ENCODE assay signal across 9 cellular contexts in genomic region chr2:200713704-200714064, GRCh38.
DNase-seq lines count a peak whose midpoint lies in the region; ATAC-seq, FAIRE-seq and TF ChIP-seq lines count a peak whose summit lies in the region.
"Had no signal": no experiment of that assay in that cellular context is flagged by ENCODE, and none has a peak within 500 bp of the region (broad histone marks: within the 10 kb centered on the region; RNA-seq: fewer than 3 reads in every experiment).

No MANE protein-coding gene starts in this region.

- POLR2A ChIA-PET in activated B cell treated with CpG ODN at 0.5 μM for 24 hours (lab: Charles Lee) = interaction anchor here (0.7 to 2.1 kb wide), 13 partner anchors 10 to 519 kb away, joined by 3 to 41 read pairs (median 7); partner anchors contain the start of genes BZW1, CFLAR, CLK1 and NIF3L1

- H3K27me3 ChIP-seq in esophagus squamous epithelium (no peaks in the 10 kb centered on the region), skeletal muscle tissue (ENCODE audit: control insufficient read depth in 3 of 3, insufficient read depth in 3 of 3, low read length in 3 of 3) (no peaks in the 10 kb centered on the region)

- peak overlapping the region; percentile 76 for H3K4me3 Mint-ChIP-seq in activated B cell treated with CpG ODN at 0.5 μM for 24 hours

- TF ChIP-seq POLR2A in GM12891 (IDR thresholded peaks at IDR 0.05; ENCODE audit: low read depth, low read length) (no peak), esophagus squamous epithelium (IDR thresholded peaks at IDR 0.05) (no peak)

- TF ChIP-seq CTCF in activated B cell treated with CpG ODN at 0.5 μM for 24 hours (IDR thresholded peaks at IDR 0.05) = no peak
- TF ChIP-seq CTCF in esophagus squamous epithelium (IDR thresholded peaks at IDR 0.05) = no peak

- DNase-seq in GM12891 (ENCODE audit: insufficient read length, low spot score) (no peak), activated B cell treated with CpG ODN at 0.5 μM for 24 hours (no peak), esophagus squamous epithelium (lab: John Stamatoyannopoulos, UW) (no peak), NCI-H524 (lab: John Stamatoyannopoulos, UW) (no peak)

- peak overlapping the region; percentile 95 for H3K27ac Mint-ChIP-seq in activated B cell treated with CpG ODN at 0.5 μM for 24 hours

- intact Hi-C loops in activated B cell treated with CpG ODN at 0.5 μM for 24 hours (cut with micrococcal nuclease) = loop anchor here (1.0 to 10.0 kb wide), 15 partner anchors 22 to 1521 kb away; partner anchors contain the start of genes ALS2, BZW1, C2orf69 and CFLAR
- intact Hi-C loops in esophagus squamous epithelium (cut with DNase I) = no loop called here

- peak; percentile 13 for FAIRE-seq in GM12891 (lab: Jason Lieb, UNC)

- CTCF ChIA-PET in activated B cell treated with CpG ODN at 0.5 μM for 24 hours (lab: Charles Lee) = interaction anchor here (0.7 to 2.1 kb wide), 13 partner anchors 8 to 519 kb away, joined by 3 to 10 read pairs (median 5); partner anchors contain the start of genes BZW1, CLK1, NIF3L1 and PPIL3

- 90 to 94% methylated on average over 2 of the region's 4 CpGs for WGBS in esophagus squamous epithelium, 2 donors

- ATAC-seq in activated B cell treated with CpG ODN at 0.5 μM for 24 hours (ENCODE audit: low read depth) (no peak), HG03378 (IDR thresholded peaks at IDR 0.05; ENCODE audit: unreplicated experiment) (no peak), HG03280 (IDR thresholded peaks at IDR 0.05; ENCODE audit: unreplicated experiment) (no peak), HG02885 (IDR thresholded peaks at IDR 0.05; ENCODE audit: poor library complexity, unreplicated experiment) (no peak)

- H3K27ac ChIP-seq in esophagus squamous epithelium (peak overlapping the region; percentile 69 to 87 (median 79)), skeletal muscle tissue (ENCODE audit: low read depth, low read length) (peak overlapping the region; percentile 70)

- H3K4me3 ChIP-seq in esophagus squamous epithelium = peak overlapping the region in 3 of 4 donors; percentile 42 to 62 (median 44)
- H3K4me3 ChIP-seq in skeletal muscle tissue (ENCODE audit: low read length in 3 of 3) = peak overlapping the region; percentile 67 to 80 (median 75)

- H3K36me3 ChIP-seq in esophagus squamous epithelium (no peaks in the 10 kb centered on the region), skeletal muscle tissue (ENCODE audit: control insufficient read depth in 3 of 3, insufficient read depth in 3 of 3, low read length in 3 of 3) (no peaks in the 10 kb centered on the region)
- H3K36me3 ChIP-seq: SJSA1 had no signal

- no peaks in the 10 kb centered on the region for H3K9me3 ChIP-seq in esophagus squamous epithelium
- H3K9me3 ChIP-seq in skeletal muscle tissue (ENCODE audit: control insufficient read depth in 3 of 3, low read length in 3 of 3) = no peaks in the 10 kb centered on the region

- no peaks in the 10 kb centered on the region for H3K36me3 Mint-ChIP-seq in activated B cell treated with CpG ODN at 0.5 μM for 24 hours (ENCODE audit: low read depth)

- H3K9ac ChIP-seq in skeletal muscle tissue (ENCODE audit: low read depth in 1 of 3, low read length in 3 of 3) = peak overlapping the region in 2 of 3 donors; percentile 34 to 76

- no peaks in the 10 kb centered on the region for H3K9me3 Mint-ChIP-seq in activated B cell treated with CpG ODN at 0.5 μM for 24 hours

- peaks cover 4 to 15% (median 4%) of the 10 kb centered on the region in 3 donors for H3K4me1 ChIP-seq in esophagus squamous epithelium
- peaks cover 0 to 7% (median 7%) of the 10 kb centered on the region in 3 donors for H3K4me1 ChIP-seq in skeletal muscle tissue (ENCODE audit: control insufficient read depth in 3 of 3, insufficient read depth in 3 of 3, low read length in 3 of 3)

- H3K27me3 Mint-ChIP-seq in activated B cell treated with CpG ODN at 0.5 μM for 24 hours = peaks cover 2% of the 10 kb centered on the region

- peaks cover 16% of the 10 kb centered on the region for H3K4me1 Mint-ChIP-seq in activated B cell treated with CpG ODN at 0.5 μM for 24 hours

TF ChIP-seq in GM12891, 5 proteins besides CTCF, POLR2A, EP300 and RAD21:
- TF ChIP-seq PAX5 (IDR thresholded peaks at IDR 0.05; ENCODE audit: insufficient read depth, low read length, severe bottlenecking) = no peak
- no peak for TF ChIP-seq POU2F2 (IDR thresholded peaks at IDR 0.05; ENCODE audit: low read depth, low read length)
- TF ChIP-seq POLR2AphosphoS5 (IDR thresholded peaks at IDR 0.05; ENCODE audit: low read depth, low read length) = no peak
- no peak for TF ChIP-seq TAF1 (IDR thresholded peaks at IDR 0.05; ENCODE audit: low read depth, low read length)
- TF ChIP-seq SPI1 (IDR thresholded peaks at IDR 0.05; ENCODE audit: low read depth, low read length) = no peak
